17 cellular contexts compared by ENCODE assay signal in genomic region chr6:71038966-71039365, GRCh38.
"Had no signal": no experiment of that assay in that cellular context is flagged by ENCODE, and none has a peak within 500 bp of the region (broad histone marks: within the 10 kb centered on the region; RNA-seq: fewer than 3 reads in every experiment).

No MANE protein-coding gene starts in this region.

- H3K4me3 Mint-ChIP-seq: activated CD4-positive, alpha-beta memory T cell treated with anti-CD3 and anti-CD28 coated beads, Interleukin-2, amount 10 ng/mL, durations not matched to agents 7 days and 5 days; activated naive CD8-positive, alpha-beta T cell treated with anti-CD3 and anti-CD28 coated beads for 36 hours; endodermal cell; memory B cell; natural killer cell treated with Interleukin-12 subunit alpha and Interleukin-12 subunit beta and Interleukin-15 and Interleukin-18, amount 100 ng/mL, for 72 hours; stimulated activated memory B cell treated with anti-CD40 and anti-IgM and Interleukin-4, amounts not matched to agents 10 μg/mL and 1 μg/mL and 100 μg/mL, for 72 hours had no signal

- FAIRE-seq: islet of Langerhans had no signal

- H3K4me1 Mint-ChIP-seq: activated CD4-positive, alpha-beta memory T cell treated with anti-CD3 and anti-CD28 coated beads, Interleukin-2, amount 10 ng/mL, durations not matched to agents 7 days and 5 days; activated naive CD8-positive, alpha-beta T cell treated with anti-CD3 and anti-CD28 coated beads for 36 hours; memory B cell had no signal

- H3K4me3 ChIP-seq: heart right ventricle, left ventricle myocardium inferior, tibial nerve, vagina had no signal

- H3K9me3 ChIP-seq: heart right ventricle, left ventricle myocardium inferior, tibial nerve, vagina had no signal

- DNase-seq: activated CD4-positive, alpha-beta memory T cell treated with anti-CD3 and anti-CD28 coated beads, Interleukin-2, amount 10 ng/mL, durations not matched to agents 7 days and 5 days; activated gamma-delta T cell treated with Interleukin-2 at 50 U/mL for 16 hours; activated naive CD8-positive, alpha-beta T cell treated with anti-CD3 and anti-CD28 coated beads for 36 hours; activated T-cell treated with anti-CD3 and anti-CD28 coated beads, Interleukin-2, amount 50 U/mL, for 48 hours; endodermal cell; heart right ventricle; left ventricle myocardium inferior; nucleus accumbens; right cardiac atrium had no signal

- H3K36me3 Mint-ChIP-seq: activated naive CD8-positive, alpha-beta T cell treated with anti-CD3 and anti-CD28 coated beads for 36 hours; memory B cell; natural killer cell treated with Interleukin-12 subunit alpha and Interleukin-12 subunit beta and Interleukin-15 and Interleukin-18, amount 100 ng/mL, for 72 hours; stimulated activated memory B cell treated with anti-CD40 and anti-IgM and Interleukin-4, amounts not matched to agents 10 μg/mL and 1 μg/mL and 100 μg/mL, for 72 hours had no signal

- H3K9me3 Mint-ChIP-seq: activated CD4-positive, alpha-beta memory T cell treated with anti-CD3 and anti-CD28 coated beads, Interleukin-2, amount 10 ng/mL, durations not matched to agents 7 days and 5 days; activated naive CD8-positive, alpha-beta T cell treated with anti-CD3 and anti-CD28 coated beads for 36 hours; natural killer cell treated with Interleukin-12 subunit alpha and Interleukin-12 subunit beta and Interleukin-15 and Interleukin-18, amount 100 ng/mL, for 72 hours; stimulated activated memory B cell treated with anti-CD40 and anti-IgM and Interleukin-4, amounts not matched to agents 10 μg/mL and 1 μg/mL and 100 μg/mL, for 72 hours had no signal

- H3K27ac Mint-ChIP-seq: activated CD4-positive, alpha-beta memory T cell treated with anti-CD3 and anti-CD28 coated beads, Interleukin-2, amount 10 ng/mL, durations not matched to agents 7 days and 5 days; activated naive CD8-positive, alpha-beta T cell treated with anti-CD3 and anti-CD28 coated beads for 36 hours; endodermal cell; memory B cell; natural killer cell treated with Interleukin-12 subunit alpha and Interleukin-12 subunit beta and Interleukin-15 and Interleukin-18, amount 100 ng/mL, for 72 hours; progenitor cell of endocrine pancreas; stimulated activated memory B cell treated with anti-CD40 and anti-IgM and Interleukin-4, amounts not matched to agents 10 μg/mL and 1 μg/mL and 100 μg/mL, for 72 hours had no signal

- H3K36me3 ChIP-seq: heart right ventricle, left ventricle myocardium inferior, tibial nerve, vagina had no signal

- ATAC-seq: natural killer cell treated with Interleukin-12 subunit alpha and Interleukin-12 subunit beta and Interleukin-15 and Interleukin-18, amount 100 ng/mL, for 72 hours; right cardiac atrium; stimulated activated memory B cell treated with anti-CD40 and anti-IgM and Interleukin-4, amounts not matched to agents 10 μg/mL and 1 μg/mL and 100 μg/mL, for 72 hours had no signal

- H3K27me3 ChIP-seq: heart right ventricle, tibial nerve, vagina had no signal

- H3K27ac ChIP-seq: heart right ventricle, left ventricle myocardium inferior, tibial nerve, vagina, VCaP had no signal

- H3K4me1 ChIP-seq: heart right ventricle, left ventricle myocardium inferior, tibial nerve, vagina had no signal
